ENCODE assay signal across 19 cellular contexts in the genomic region with DNA sequence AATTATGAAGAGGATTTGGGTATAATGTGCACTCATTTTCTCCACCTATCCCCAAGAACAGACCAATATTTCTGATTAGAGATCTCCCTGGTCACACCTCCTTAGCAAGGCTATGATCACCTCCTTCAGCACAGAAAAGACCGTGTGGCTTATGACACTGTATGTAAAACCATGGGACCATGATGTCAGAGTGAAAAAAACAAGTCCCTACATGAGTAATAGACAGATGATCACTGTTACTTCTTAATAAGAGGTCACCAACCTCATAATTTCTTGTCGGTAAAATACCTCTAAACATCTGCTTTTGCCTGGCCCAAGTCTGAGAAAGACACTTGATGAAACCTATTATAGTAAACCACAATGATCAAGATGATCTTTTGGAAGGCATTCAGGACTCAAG.
"Had no signal": no experiment of that assay in that cellular context is flagged by ENCODE, and none has a peak within 500 bp of the region (broad histone marks: within the 10 kb centered on the region; RNA-seq: fewer than 3 reads in every experiment).

No MANE protein-coding gene starts in this region.

- H3K4me1 Mint-ChIP-seq: activated T-helper 17 cell treated with anti-CD3 and anti-CD28 coated beads, Interleukin-2, amount 50 U/mL, for 72 hours; stimulated activated memory B cell treated with anti-CD40 and anti-IgM and Interleukin-4, amounts not matched to agents 10 μg/mL and 1 μg/mL and 100 μg/mL, for 72 hours had no signal

- H3K4me3 Mint-ChIP-seq: activated CD8-positive, alpha-beta T cell treated with anti-CD3 and anti-CD28 coated beads for 36 hours; activated naive CD8-positive, alpha-beta T cell treated with anti-CD3 and anti-CD28 coated beads, Interleukin-2, amount 50 U/mL, for 24 hours; activated T-helper 17 cell treated with anti-CD3 and anti-CD28 coated beads, Interleukin-2, amount 50 U/mL, for 72 hours; stimulated activated memory B cell treated with anti-CD40 and anti-IgM and Interleukin-4, amounts not matched to agents 10 μg/mL and 1 μg/mL and 100 μg/mL, for 72 hours; T-cell had no signal

- H3K9me3 ChIP-seq: gastroesophageal sphincter, heart right ventricle, right lobe of liver, upper lobe of right lung had no signal

- H3K36me3 Mint-ChIP-seq: stimulated activated memory B cell treated with anti-CD40 and anti-IgM and Interleukin-4, amounts not matched to agents 10 μg/mL and 1 μg/mL and 100 μg/mL, for 72 hours; T-cell had no signal

- DNase-seq: activated CD4-positive, alpha-beta T cell treated with anti-CD3 and anti-CD28 coated beads for 48 hours; activated CD4-positive, CD25-positive, alpha-beta regulatory T cell; activated CD8-positive, alpha-beta T cell treated with anti-CD3 and anti-CD28 coated beads for 36 hours; activated naive CD4-positive, alpha-beta T cell; activated naive CD8-positive, alpha-beta T cell treated with anti-CD3 and anti-CD28 coated beads, Interleukin-2, amount 50 U/mL, for 24 hours; activated T-cell treated with anti-CD3 and anti-CD28 coated beads, Interleukin-2, amount 50 U/mL, for 1 hour; anterior cingulate cortex; central memory CD4-positive, alpha-beta T cell; erythroblast; heart right ventricle; left ventricle myocardium superior; right lobe of liver; stimulated activated CD4-positive, alpha-beta T cell treated with anti-CD3 and anti-CD28 coated beads, Interleukin-4, amount 100 ng/mL, for 4 hours; T-cell; upper lobe of right lung had no signal

- H3K27me3 ChIP-seq: right lobe of liver, upper lobe of right lung had no signal

- H3K27ac ChIP-seq: gastroesophageal sphincter, heart right ventricle, right lobe of liver, upper lobe of right lung had no signal

- H3K4me3 ChIP-seq: gastroesophageal sphincter, heart right ventricle, right lobe of liver, smooth muscle cell, upper lobe of right lung had no signal

- ATAC-seq: activated CD8-positive, alpha-beta T cell treated with anti-CD3 and anti-CD28 coated beads for 36 hours; activated naive CD8-positive, alpha-beta T cell treated with anti-CD3 and anti-CD28 coated beads, Interleukin-2, amount 50 U/mL, for 24 hours; activated T-helper 17 cell treated with anti-CD3 and anti-CD28 coated beads, Interleukin-2, amount 50 U/mL, for 72 hours; gastroesophageal sphincter; heart right ventricle; left ventricle myocardium superior; stimulated activated memory B cell treated with anti-CD40 and anti-IgM and Interleukin-4, amounts not matched to agents 10 μg/mL and 1 μg/mL and 100 μg/mL, for 72 hours; T-cell; upper lobe of right lung had no signal

- H3K27ac Mint-ChIP-seq: activated CD8-positive, alpha-beta T cell treated with anti-CD3 and anti-CD28 coated beads for 36 hours; activated naive CD8-positive, alpha-beta T cell treated with anti-CD3 and anti-CD28 coated beads, Interleukin-2, amount 50 U/mL, for 24 hours; activated T-helper 17 cell treated with anti-CD3 and anti-CD28 coated beads, Interleukin-2, amount 50 U/mL, for 72 hours; stimulated activated memory B cell treated with anti-CD40 and anti-IgM and Interleukin-4, amounts not matched to agents 10 μg/mL and 1 μg/mL and 100 μg/mL, for 72 hours; T-cell had no signal

- H3K36me3 ChIP-seq: gastroesophageal sphincter, heart right ventricle, right lobe of liver, upper lobe of right lung had no signal

- H3K4me1 ChIP-seq: right lobe of liver, upper lobe of right lung had no signal

- H3K9me3 Mint-ChIP-seq: activated CD8-positive, alpha-beta T cell treated with anti-CD3 and anti-CD28 coated beads for 36 hours; activated naive CD8-positive, alpha-beta T cell treated with anti-CD3 and anti-CD28 coated beads, Interleukin-2, amount 50 U/mL, for 24 hours; activated T-helper 17 cell treated with anti-CD3 and anti-CD28 coated beads, Interleukin-2, amount 50 U/mL, for 72 hours; stimulated activated memory B cell treated with anti-CD40 and anti-IgM and Interleukin-4, amounts not matched to agents 10 μg/mL and 1 μg/mL and 100 μg/mL, for 72 hours; T-cell had no signal
